ENCODE assay signal across 11 cellular contexts in the genomic region with DNA sequence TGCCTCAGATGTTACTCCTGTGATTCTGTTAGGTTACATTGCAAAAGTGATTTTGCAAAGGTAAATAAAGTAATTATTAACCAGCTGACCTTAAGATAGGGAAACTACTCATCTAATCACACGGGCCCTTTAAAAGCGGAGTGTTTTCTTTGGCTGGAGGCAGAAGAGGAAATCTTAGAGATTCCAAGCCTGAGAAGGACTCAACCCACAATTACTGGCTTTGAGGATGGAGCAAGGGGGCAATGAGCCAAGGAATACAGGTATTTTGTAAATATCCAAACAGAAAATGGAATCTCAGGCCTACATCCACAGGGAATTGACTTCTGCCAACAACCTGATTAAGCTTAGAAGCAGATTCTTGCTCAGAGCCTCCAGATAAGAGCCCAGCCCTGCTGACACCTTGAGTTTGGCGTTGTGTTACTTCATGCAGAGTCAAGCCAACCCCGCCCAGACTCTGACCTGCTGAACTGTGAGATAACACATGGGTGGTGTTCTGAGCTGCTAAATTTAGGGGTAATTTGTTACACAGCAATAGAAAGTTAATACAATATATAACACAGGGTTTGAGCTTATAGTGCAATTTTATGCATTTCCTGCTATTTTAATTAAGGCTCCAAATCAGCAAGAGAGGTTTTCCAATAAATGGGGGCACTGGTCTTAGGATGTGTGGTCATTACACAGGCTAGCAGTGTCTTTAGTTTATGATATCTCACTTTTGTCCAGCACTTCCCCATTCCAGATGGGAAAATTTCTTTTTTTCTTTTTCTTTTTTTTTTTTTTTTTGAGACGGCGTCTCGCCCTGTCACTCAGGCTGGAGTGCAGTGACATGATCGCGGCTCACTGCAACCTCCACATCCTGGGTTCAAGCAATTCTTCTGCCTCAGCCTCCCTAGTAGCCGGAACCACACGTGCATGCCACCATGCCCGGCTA. TPM values are rescaled to one million over a fixed set of nuclear protein-coding genes. Genes with fewer than 3 reads are reported as not detected.
DNase-seq lines count a peak whose midpoint lies in the region; ATAC-seq and TF ChIP-seq lines count a peak whose summit lies in the region.
"Had no signal": no experiment of that assay in that cellular context is flagged by ENCODE, and none has a peak within 500 bp of the region (broad histone marks: within the 10 kb centered on the region; RNA-seq: fewer than 3 reads in every experiment).

No MANE protein-coding gene starts in this region.

- H3K27ac ChIP-seq in breast epithelium (peak overlapping the region; percentile 45 to 58), upper lobe of right lung (no peak overlapping the region)

- no peaks in the 10 kb centered on the region for H3K4me1 ChIP-seq in breast epithelium
- H3K4me1 ChIP-seq in upper lobe of right lung: peaks cover 12% of the 10 kb centered on the region

- DNase-seq in activated T-cell treated with anti-CD3 and anti-CD28 coated beads, Interleukin-2, amount 50 U/mL, for 72 hours: no peak
- no peak for DNase-seq in activated T-cell treated with anti-CD3 and anti-CD28 coated beads, Interleukin-2, amount 50 U/mL, for 4 hours
- no peak for DNase-seq in breast epithelium (ENCODE audit: low spot score in 2 of 2)
- DNase-seq in kidney tubule cell (ENCODE audit: low spot score): peak; percentile 91
- no peak for DNase-seq in upper lobe of right lung
- DNase-seq in HuH-7.5 (ENCODE audit: low spot score): no peak
- no peak for DNase-seq in activated T-helper 1 cell treated with anti-CD3 and anti-CD28 coated beads, Interleukin-12 subunit alpha, Interleukin-12 subunit beta, Interleukin-2, Interleukin-4 antibody, amounts not matched to agents 30 ng/mL and 10 ng/mL and 1 ng/mL, durations not matched to agents 14 hours and 24 hours and 36 hours (ENCODE audit: low spot score)
- no peak for DNase-seq in NCI-H146 treated with DMSO at 0.1 percent for 48 hours (lab: John Stamatoyannopoulos, UW; ENCODE audit: unreplicated experiment)
- DNase-seq: activated T-cell treated with anti-CD3 and anti-CD28 coated beads, Interleukin-2, amount 50 U/mL, for 48 hours; NCI-H69; T-helper 9 cell had no signal

- no peak overlapping the region for H3K4me3 Mint-ChIP-seq in activated T-cell treated with anti-CD3 and anti-CD28 coated beads, Interleukin-2, amount 50 U/mL, for 72 hours
- H3K4me3 Mint-ChIP-seq in activated T-cell treated with anti-CD3 and anti-CD28 coated beads, Interleukin-2, amount 50 U/mL, for 4 hours: no peak overlapping the region
- no peak overlapping the region for H3K4me3 Mint-ChIP-seq in activated T-helper 1 cell treated with anti-CD3 and anti-CD28 coated beads, Interleukin-12 subunit alpha, Interleukin-12 subunit beta, Interleukin-2, Interleukin-4 antibody, amounts not matched to agents 30 ng/mL and 10 ng/mL and 1 ng/mL, durations not matched to agents 14 hours and 24 hours and 36 hours

- peak overlapping the region; percentile 32 for H3K27ac Mint-ChIP-seq in activated T-cell treated with anti-CD3 and anti-CD28 coated beads, Interleukin-2, amount 50 U/mL, for 72 hours
- no peak overlapping the region for H3K27ac Mint-ChIP-seq in activated T-helper 1 cell treated with anti-CD3 and anti-CD28 coated beads, Interleukin-12 subunit alpha, Interleukin-12 subunit beta, Interleukin-2, Interleukin-4 antibody, amounts not matched to agents 30 ng/mL and 10 ng/mL and 1 ng/mL, durations not matched to agents 14 hours and 24 hours and 36 hours

- H3K9me3 Mint-ChIP-seq in activated T-cell treated with anti-CD3 and anti-CD28 coated beads, Interleukin-2, amount 50 U/mL, for 72 hours: no peaks in the 10 kb centered on the region
- no peaks in the 10 kb centered on the region for H3K9me3 Mint-ChIP-seq in activated T-cell treated with anti-CD3 and anti-CD28 coated beads, Interleukin-2, amount 50 U/mL, for 4 hours
- peaks cover 6% of the 10 kb centered on the region for H3K9me3 Mint-ChIP-seq in activated T-helper 1 cell treated with anti-CD3 and anti-CD28 coated beads, Interleukin-12 subunit alpha, Interleukin-12 subunit beta, Interleukin-2, Interleukin-4 antibody, amounts not matched to agents 30 ng/mL and 10 ng/mL and 1 ng/mL, durations not matched to agents 14 hours and 24 hours and 36 hours

- no peaks in the 10 kb centered on the region for H3K27me3 Mint-ChIP-seq in activated T-cell treated with anti-CD3 and anti-CD28 coated beads, Interleukin-2, amount 50 U/mL, for 72 hours (ENCODE audit: low read depth)
- no peaks in the 10 kb centered on the region for H3K27me3 Mint-ChIP-seq in activated T-cell treated with anti-CD3 and anti-CD28 coated beads, Interleukin-2, amount 50 U/mL, for 4 hours (ENCODE audit: low read depth)
- peaks cover 3% of the 10 kb centered on the region for H3K27me3 Mint-ChIP-seq in activated T-helper 1 cell treated with anti-CD3 and anti-CD28 coated beads, Interleukin-12 subunit alpha, Interleukin-12 subunit beta, Interleukin-2, Interleukin-4 antibody, amounts not matched to agents 30 ng/mL and 10 ng/mL and 1 ng/mL, durations not matched to agents 14 hours and 24 hours and 36 hours (ENCODE audit: insufficient read depth)

- H3K27me3 ChIP-seq in breast epithelium (no peaks in the 10 kb centered on the region), upper lobe of right lung (no peaks in the 10 kb centered on the region)

- intact Hi-C loops in breast epithelium (cut with DNase I; ENCODE audit: low total_unique reads) (no loop called here), upper lobe of right lung (cut with DNase I) (no loop called here)
- intact Hi-C loops in activated T-helper 1 cell treated with anti-CD3 and anti-CD28 coated beads, Interleukin-12 subunit alpha, Interleukin-12 subunit beta, Interleukin-2, Interleukin-4 antibody, amounts not matched to agents 30 ng/mL and 10 ng/mL and 1 ng/mL, durations not matched to agents 14 hours and 24 hours and 36 hours (cut with micrococcal nuclease): no loop called here

- no peak for TF ChIP-seq POLR2A in breast epithelium (IDR thresholded peaks at IDR 0.05)

- H3K4me3 ChIP-seq in breast epithelium: no peak overlapping the region
- H3K4me3 ChIP-seq in upper lobe of right lung: no peak overlapping the region

- peak; percentile 29 to 33 for ATAC-seq in activated T-cell treated with anti-CD3 and anti-CD28 coated beads, Interleukin-2, amount 50 U/mL, for 72 hours (replicated peaks in 1 of 2)
- no peak for ATAC-seq in activated T-cell treated with anti-CD3 and anti-CD28 coated beads, Interleukin-2, amount 50 U/mL, for 4 hours
- peak; percentile 83 for ATAC-seq in upper lobe of right lung

- no peaks in the 10 kb centered on the region for H3K36me3 ChIP-seq in breast epithelium
- H3K36me3 ChIP-seq in upper lobe of right lung: no peaks in the 10 kb centered on the region

- no peaks in the 10 kb centered on the region for H3K9me3 ChIP-seq in breast epithelium
- H3K9me3 ChIP-seq in upper lobe of right lung: no peaks in the 10 kb centered on the region

- peaks cover 12% of the 10 kb centered on the region for H3K4me1 Mint-ChIP-seq in activated T-cell treated with anti-CD3 and anti-CD28 coated beads, Interleukin-2, amount 50 U/mL, for 72 hours (ENCODE audit: low read depth)
- H3K4me1 Mint-ChIP-seq in activated T-cell treated with anti-CD3 and anti-CD28 coated beads, Interleukin-2, amount 50 U/mL, for 4 hours (ENCODE audit: low read depth): peaks cover 6% of the 10 kb centered on the region
- H3K4me1 Mint-ChIP-seq in activated T-helper 1 cell treated with anti-CD3 and anti-CD28 coated beads, Interleukin-12 subunit alpha, Interleukin-12 subunit beta, Interleukin-2, Interleukin-4 antibody, amounts not matched to agents 30 ng/mL and 10 ng/mL and 1 ng/mL, durations not matched to agents 14 hours and 24 hours and 36 hours (ENCODE audit: low read depth): peaks cover 8% of the 10 kb centered on the region

- no peak for TF ChIP-seq CTCF in breast epithelium (IDR thresholded peaks at IDR 0.05)
- no peak for TF ChIP-seq CTCF in upper lobe of right lung (IDR thresholded peaks at IDR 0.05)

- no peaks in the 10 kb centered on the region for H3K36me3 Mint-ChIP-seq in activated T-cell treated with anti-CD3 and anti-CD28 coated beads, Interleukin-2, amount 50 U/mL, for 72 hours (ENCODE audit: insufficient read depth in 2 of 2)
- no peaks in the 10 kb centered on the region for H3K36me3 Mint-ChIP-seq in activated T-cell treated with anti-CD3 and anti-CD28 coated beads, Interleukin-2, amount 50 U/mL, for 4 hours (ENCODE audit: insufficient read depth)
- no peaks in the 10 kb centered on the region for H3K36me3 Mint-ChIP-seq in activated T-helper 1 cell treated with anti-CD3 and anti-CD28 coated beads, Interleukin-12 subunit alpha, Interleukin-12 subunit beta, Interleukin-2, Interleukin-4 antibody, amounts not matched to agents 30 ng/mL and 10 ng/mL and 1 ng/mL, durations not matched to agents 14 hours and 24 hours and 36 hours (ENCODE audit: low read depth)

RNA-seq across cellular contexts. Expression of gene NFKBIZ, which starts 19.5 kb away (rescaled TPM):
- total RNA-seq in activated T-cell treated with anti-CD3 and anti-CD28 coated beads, Interleukin-2, amount 50 U/mL, for 72 hours: 100 to 1,000 TPM; 116 to 208 TPM
- total RNA-seq in activated T-cell treated with anti-CD3 and anti-CD28 coated beads, Interleukin-2, amount 50 U/mL, for 4 hours: 10 to 100 TPM; 54.9 to 93.3 (median 88.8) TPM
- total RNA-seq in breast epithelium: 100 to 1,000 TPM in 2 of 3 donors, 10 to 100 TPM in 1; 52.2 to 694 (median 243) TPM
- total RNA-seq in upper lobe of right lung: 87.7 TPM
- total RNA-seq in activated T-helper 1 cell treated with anti-CD3 and anti-CD28 coated beads, Interleukin-12 subunit alpha, Interleukin-12 subunit beta, Interleukin-2, Interleukin-4 antibody, amounts not matched to agents 30 ng/mL and 10 ng/mL and 1 ng/mL, durations not matched to agents 14 hours and 24 hours and 36 hours: 72.4 and 79.7 TPM in 2 replicates

Comparison
In these comparisons a context has a peak if more than half of its experiments do, and no peak if none do; other contexts are left out.
1. ATAC-seq: peak in activated T-cell treated with anti-CD3 and anti-CD28 coated beads, Interleukin-2, amount 50 U/mL, for 72 hours (2 of 2) and upper lobe of right lung (single experiment); none in activated T-cell treated with anti-CD3 and anti-CD28 coated beads, Interleukin-2, amount 50 U/mL, for 4 hours (0 of 2).